19 cellular contexts compared by ENCODE assay signal in the genomic region with DNA sequence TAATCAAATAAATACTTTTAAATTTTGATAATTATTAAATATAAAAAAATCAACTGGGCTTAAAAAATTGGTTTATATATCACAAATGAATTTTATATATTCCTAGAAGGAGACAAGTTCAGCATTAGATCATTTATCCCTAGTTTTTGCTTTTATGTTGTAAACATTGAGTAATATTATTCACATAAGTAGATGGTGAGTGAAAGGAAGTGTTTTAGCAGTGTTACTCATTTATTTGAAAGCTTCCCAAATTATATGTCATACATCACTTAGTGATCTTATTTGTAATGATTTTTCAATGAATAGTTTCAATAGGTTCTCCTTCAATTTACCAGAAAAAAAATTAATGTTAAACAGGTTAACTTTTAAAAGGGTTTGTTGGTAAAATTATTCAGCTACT.
A peak's percentile ranks its signal among the peaks of the same experiment; 100 is the strongest.
DNase-seq lines count a peak whose midpoint lies in the region; TF ChIP-seq lines count a peak whose summit lies in the region.
"Had no signal": no experiment of that assay in that cellular context is flagged by ENCODE, and none has a peak within 500 bp of the region (broad histone marks: within the 10 kb centered on the region; RNA-seq: fewer than 3 reads in every experiment).

No MANE protein-coding gene starts in this region.

- CTCF ChIA-PET in HEK293 (lab: Yijun Ruan, JAX) = interaction anchor here (0.6 kb wide), 1 partner anchor 26 kb away, joined by 3 read pairs; no protein-coding TSS in a partner anchor

- H3K4me1 ChIP-seq in HEK293 (ENCODE audit: control insufficient read depth, insufficient read depth, low read length) = peaks cover 20% of the 10 kb centered on the region

- POLR2A ChIA-PET in HEK293 (lab: Yijun Ruan, JAX) = no interaction called here

- no peak overlapping the region for H3K27ac ChIP-seq in HEK293 (ENCODE audit: extremely low read depth, low read depth, low read length)

- TF ChIP-seq CTCF in HEK293 (tag by site-specific recombination; IDR thresholded peaks at IDR 0.05) (no peak), epithelial cell of esophagus (IDR thresholded peaks at IDR 0.05; ENCODE audit: insufficient read depth, low read depth, low read length, missing control alignments) (no peak)

- in situ Hi-C loops in ACHN (cut with HindIII; ENCODE audit: low pct_ligation_motif_present, low pct_unique_long_range_greater_than_20kb, low sequenced_read_pairs) = no loop called here

- H3K36me3 ChIP-seq in HEK293 (ENCODE audit: control insufficient read depth in 2 of 2, insufficient read depth in 1 of 2, low read length in 2 of 2) = no peaks in the 10 kb centered on the region
- H3K36me3 ChIP-seq: HAP-1, MG63 had no signal

- no peaks in the 10 kb centered on the region for H3K9me3 ChIP-seq in HEK293 (ENCODE audit: control insufficient read depth, insufficient read depth, low read depth, low read length)
- H3K9me3 ChIP-seq: HAP-1, MG63, SK-N-SH had no signal

- H3K4me3 ChIP-seq in HEK293 (ENCODE audit: low read depth, low read length) (no peak overlapping the region), epithelial cell of esophagus (ENCODE audit: low read length) (no peak overlapping the region)
- H3K4me3 ChIP-seq: HAP-1, MG63 had no signal

- DNase-seq in ELR (ENCODE audit: low read depth) = peak; percentile 78
- peak; percentile 50 for DNase-seq in epithelial cell of esophagus (ENCODE audit: low read depth)
- DNase-seq in GOT3 (lab: John Stamatoyannopoulos, UW) = no peak
- no peak for DNase-seq in ACHN
- no peak for DNase-seq in NCI-H1694 treated with DMSO at 0.1 percent for 48 hours (lab: John Stamatoyannopoulos, UW)
- DNase-seq in stimulated activated CD4-positive, alpha-beta T cell treated with anti-CD3 and anti-CD28 coated beads, Interleukin-2, amount 100 ng/mL, for 24 hours = no peak
- DNase-seq: C1 segment of cervical spinal cord; CD8-positive, alpha-beta T cell; DND-41; GDM1; Kasumi-1; MG63; NCI-H187; NCI-H446; NCI-H526; SIG-M5; SK-N-SH had no signal

TF ChIP-seq in HEK293, 187 proteins besides CTCF, POLR2A, EP300 and RAD21:
- no peak for TF ChIP-seq ZNF510 (tag by site-specific recombination; IDR thresholded peaks at IDR 0.05; ENCODE audit: insufficient replicate concordance)
- TF ChIP-seq ZNF629 (tag by site-specific recombination; IDR thresholded peaks at IDR 0.05) = 0 out of 2 replicates have a peak, but pooled peaks have one; percentile 48
- TF ChIP-seq, protein P1, sequence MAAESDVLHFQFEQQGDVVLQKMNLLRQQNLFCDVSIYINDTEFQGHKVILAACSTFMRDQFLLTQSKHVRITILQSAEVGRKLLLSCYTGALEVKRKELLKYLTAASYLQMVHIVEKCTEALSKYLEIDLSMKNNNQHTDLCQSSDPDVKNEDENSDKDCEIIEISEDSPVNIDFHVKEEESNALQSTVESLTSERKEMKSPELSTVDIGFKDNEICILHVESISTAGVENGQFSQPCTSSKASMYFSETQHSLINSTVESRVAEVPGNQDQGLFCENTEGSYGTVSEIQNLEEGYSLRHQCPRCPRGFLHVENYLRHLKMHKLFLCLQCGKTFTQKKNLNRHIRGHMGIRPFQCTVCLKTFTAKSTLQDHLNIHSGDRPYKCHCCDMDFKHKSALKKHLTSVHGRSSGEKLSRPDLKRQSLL (tag by site-specific recombination; IDR thresholded peaks at IDR 0.05) = no peak
- peak; percentile 53; the same call in 1 of the 2 replicates for TF ChIP-seq SP7 (tag by site-specific recombination; IDR thresholded peaks at IDR 0.05)
- TF ChIP-seq ZIC2 (tag by site-specific recombination; IDR thresholded peaks at IDR 0.05) = no peak
- TF ChIP-seq, protein P2, sequence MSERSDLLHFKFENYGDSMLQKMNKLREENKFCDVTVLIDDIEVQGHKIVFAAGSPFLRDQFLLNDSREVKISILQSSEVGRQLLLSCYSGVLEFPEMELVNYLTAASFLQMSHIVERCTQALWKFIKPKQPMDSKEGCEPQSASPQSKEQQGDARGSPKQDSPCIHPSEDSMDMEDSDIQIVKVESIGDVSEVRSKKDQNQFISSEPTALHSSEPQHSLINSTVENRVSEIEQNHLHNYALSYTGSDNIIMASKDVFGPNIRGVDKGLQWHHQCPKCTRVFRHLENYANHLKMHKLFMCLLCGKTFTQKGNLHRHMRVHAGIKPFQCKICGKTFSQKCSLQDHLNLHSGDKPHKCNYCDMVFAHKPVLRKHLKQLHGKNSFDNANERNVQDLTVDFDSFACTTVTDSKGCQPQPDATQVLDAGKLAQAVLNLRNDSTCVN (tag by site-specific recombination; optimal IDR thresholded peaks at IDR 0.05) = no peak
TF ChIP-seq in HEK293: peak in this region for 2.

Comparison
In these comparisons a context has a peak if more than half of its experiments do, and no peak if none do; other contexts are left out.
1. DNase-seq: peak in ELR (single experiment) and epithelial cell of esophagus (single experiment); none in GOT3 (single experiment), ACHN (single experiment), NCI-H1694 treated with DMSO at 0.1 percent for 48 hours (single experiment) and stimulated activated CD4-positive, alpha-beta T cell treated with anti-CD3 and anti-CD28 coated beads, Interleukin-2, amount 100 ng/mL, for 24 hours (0 of 2).